Comparison of ENCODE assay signal across 7 cellular contexts in genomic region chr11:12287009-12287373, GRCh38.
DNase-seq lines count a peak whose midpoint lies in the region; ATAC-seq, FAIRE-seq and TF ChIP-seq lines count a peak whose summit lies in the region.

No MANE protein-coding gene starts in this region.

- no peak for TF ChIP-seq CTCF in chondrocyte (IDR thresholded peaks at IDR 0.05)
- TF ChIP-seq CTCF in left lung (IDR thresholded peaks at IDR 0.05) = no peak
- TF ChIP-seq CTCF in GM20000 (IDR thresholded peaks at IDR 0.05; ENCODE audit: extremely low read depth, missing control alignments) = no peak

- peak overlapping the region; percentile 78 for H3K4me3 Mint-ChIP-seq in chondrocyte (ENCODE audit: unreplicated experiment)

- no peak overlapping the region for H3K4me3 ChIP-seq in left lung

- no peaks in the 10 kb centered on the region for H3K36me3 ChIP-seq in left lung

- FAIRE-seq in HTR-8/SVneo (lab: Jason Lieb, UNC) = peak; percentile 48
- FAIRE-seq in urothelium cell line (lab: Jason Lieb, UNC) = peak; percentile 79

- H3K4me1 Mint-ChIP-seq in chondrocyte (ENCODE audit: low read depth) = peaks cover 69% of the 10 kb centered on the region

- no peaks in the 10 kb centered on the region for H3K9me3 Mint-ChIP-seq in chondrocyte (ENCODE audit: low read depth)

- H3K27me3 Mint-ChIP-seq in chondrocyte (ENCODE audit: low read depth) = no peaks in the 10 kb centered on the region

- H3K36me3 Mint-ChIP-seq in chondrocyte (ENCODE audit: low read depth) = peaks cover under 1% of the 10 kb centered on the region

- ATAC-seq in left lung (peak; percentile 69), GM18502 (IDR thresholded peaks at IDR 0.05; ENCODE audit: poor library complexity, unreplicated experiment) (no peak)

- H3K9me3 ChIP-seq in left lung = no peaks in the 10 kb centered on the region

- peak overlapping the region in 1 of 2 donors; percentile 76 for H3K27ac ChIP-seq in left lung

- H3K27me3 ChIP-seq in left lung = no peaks in the 10 kb centered on the region

- peaks cover 11 to 21% of the 10 kb centered on the region in 2 donors for H3K4me1 ChIP-seq in left lung

- intact Hi-C loops in left lung (cut with DNase I) = no loop called here

- peak; percentile 86 for DNase-seq in HTR-8/SVneo (ENCODE audit: insufficient read length, low spot score)
- DNase-seq in chondrocyte (ENCODE audit: low spot score) = no peak
- DNase-seq in left lung = peak in 1 of 2 donors; percentile 54
- peak; percentile 84 for DNase-seq in urothelium cell line (ENCODE audit: low spot score)
- no peak for DNase-seq in GM20000 (ENCODE audit: low spot score)
- no peak for DNase-seq in NCI-H2171 (lab: John Stamatoyannopoulos, UW)

- H3K27ac Mint-ChIP-seq in chondrocyte (ENCODE audit: unreplicated experiment) = peak overlapping the region; percentile 100

Comparison
In these comparisons a context has a peak if more than half of its experiments do, and no peak if none do; other contexts are left out.
1. DNase-seq: peak in HTR-8/SVneo (single experiment) and urothelium cell line (single experiment); none in chondrocyte (single experiment), GM20000 (single experiment) and NCI-H2171 (single experiment).